8 cellular contexts compared by ENCODE assay signal in the genomic region with DNA sequence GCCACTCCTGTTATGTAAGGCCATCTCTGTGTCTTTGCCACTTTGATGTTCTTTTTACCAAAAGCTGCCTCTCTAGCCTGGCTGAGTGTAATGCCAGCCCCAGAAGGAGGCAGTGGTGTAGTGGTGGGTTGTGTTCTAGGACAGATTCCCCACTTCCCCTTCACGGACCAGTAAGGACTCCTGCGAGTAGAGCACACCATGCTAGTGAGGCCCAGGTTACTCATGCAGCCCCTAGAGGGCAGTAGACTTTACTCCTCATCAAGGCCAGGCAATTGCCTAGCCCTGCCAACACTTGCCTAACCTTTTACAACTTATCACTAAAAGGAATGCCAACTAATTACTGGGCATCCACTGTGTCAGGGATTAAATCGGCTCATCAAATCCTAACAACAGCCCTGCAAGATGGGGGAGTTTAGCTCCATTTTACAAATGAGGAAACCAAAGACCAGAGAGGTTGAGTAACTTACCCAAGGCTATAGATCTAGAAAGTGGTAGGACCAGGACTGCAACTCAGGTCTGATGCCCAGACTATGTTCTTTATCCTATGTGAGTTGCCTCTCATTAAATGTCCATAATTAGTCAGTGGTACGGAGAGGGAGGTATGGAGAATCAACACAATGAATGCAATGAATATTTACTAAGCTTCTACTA.
DNase-seq lines count a peak whose midpoint lies in the region; ATAC-seq and TF ChIP-seq lines count a peak whose summit lies in the region.

No MANE protein-coding gene starts in this region.

- TF ChIP-seq CTCF in IMR-90 (conservative IDR thresholded peaks at IDR 0.05; ENCODE audit: low read depth, low read length) (peak; percentile 27; the same call in 1 of the 2 replicates), tibial nerve (IDR thresholded peaks at IDR 0.05) (peak in 1 of 5 experiments; percentile 26)

- H3K4me3 Mint-ChIP-seq in stimulated activated naive CD8-positive, alpha-beta T cell treated with anti-CD3 and anti-CD28 coated beads, Interleukin-15, amount 100 ng/mL, for 72 hours: no peak overlapping the region

- H2BK120ac ChIP-seq in IMR-90 (ENCODE audit: low read depth, low read length): no peak overlapping the region

- H3K18ac ChIP-seq in IMR-90 (ENCODE audit: low read depth, low read length): no peak overlapping the region

- H3K4me3 ChIP-seq in IMR-90 (ENCODE audit: insufficient read depth, low read depth, low read length): no peak overlapping the region
- no peak overlapping the region for H3K4me3 ChIP-seq in tibial nerve

- H3K9ac ChIP-seq in IMR-90 (ENCODE audit: low read depth, low read length): no peak overlapping the region

- H3K36me3 ChIP-seq in IMR-90 (ENCODE audit: control insufficient read depth, insufficient read depth, low read length) (no peaks in the 10 kb centered on the region), tibial nerve (no peaks in the 10 kb centered on the region)

- no peak for TF ChIP-seq RAD21 in IMR-90 (IDR thresholded peaks at IDR 0.05; ENCODE audit: low read length)

- no peaks in the 10 kb centered on the region for H3K9me3 Mint-ChIP-seq in stimulated activated naive CD8-positive, alpha-beta T cell treated with anti-CD3 and anti-CD28 coated beads, Interleukin-15, amount 100 ng/mL, for 72 hours

- dilution Hi-C loops in IMR-90 (cut with HindIII; ENCODE audit: low sequenced_read_pairs, unreplicated experiment): no loop called here

- H3K27ac ChIP-seq in IMR-90 (ENCODE audit: insufficient read depth, low read length) (no peak overlapping the region), tibial nerve (no peak overlapping the region)

- TF ChIP-seq POLR2A in IMR-90 (IDR thresholded peaks at IDR 0.05; ENCODE audit: low read depth, low read length): no peak
- TF ChIP-seq POLR2A in tibial nerve (IDR thresholded peaks at IDR 0.05): no peak

- no peak overlapping the region for H2BK20ac ChIP-seq in IMR-90 (ENCODE audit: low read depth, low read length)

- H3K4me1 Mint-ChIP-seq in stimulated activated naive CD8-positive, alpha-beta T cell treated with anti-CD3 and anti-CD28 coated beads, Interleukin-15, amount 100 ng/mL, for 72 hours: no peaks in the 10 kb centered on the region

- no peak for TF ChIP-seq EP300 in tibial nerve (IDR thresholded peaks at IDR 0.05)

- CTCF ChIA-PET in IMR-90 (lab: Yijun Ruan, JAX): interaction anchor here (1.1 kb wide), 1 partner anchor 160 kb away, joined by 3 read pairs; no protein-coding TSS in a partner anchor

- no peaks in the 10 kb centered on the region for H3K79me1 ChIP-seq in IMR-90 (ENCODE audit: low read depth in 1 of 2, low read length in 2 of 2)

- H3K9me1 ChIP-seq in IMR-90 (ENCODE audit: insufficient read depth, low read length): no peaks in the 10 kb centered on the region

- peak; percentile 90 for ATAC-seq in GM21528 (IDR thresholded peaks at IDR 0.05; ENCODE audit: low FRiP score, unreplicated experiment)
- ATAC-seq in IMR-90 (ENCODE audit: low read depth): no peak
- peak; percentile 90 for ATAC-seq in stimulated activated naive CD8-positive, alpha-beta T cell treated with anti-CD3 and anti-CD28 coated beads, Interleukin-15, amount 100 ng/mL, for 72 hours

- H2BK15ac ChIP-seq in IMR-90 (ENCODE audit: low read depth, low read length): no peak overlapping the region

- H2BK5ac ChIP-seq in IMR-90 (ENCODE audit: low read depth, low read length, poor library complexity, severe bottlenecking): no peak overlapping the region

- in situ Hi-C loops in IMR-90 (cut with MboI; ENCODE audit: low sequenced_read_pairs): no loop called here

- no peaks in the 10 kb centered on the region for H4K20me1 ChIP-seq in IMR-90 (ENCODE audit: insufficient read depth, low read length)

- peaks cover 9% of the 10 kb centered on the region for H3K27me3 ChIP-seq in IMR-90 (ENCODE audit: control insufficient read depth, insufficient read depth, low read length)
- no peaks in the 10 kb centered on the region for H3K27me3 ChIP-seq in tibial nerve

- BruUV-seq in IMR-90 (replicated peaks; lab: Mats Ljungman, UMichigan): no TSS peak

- intact Hi-C loops in IMR-90 (cut with micrococcal nuclease): no loop called here

- no peaks in the 10 kb centered on the region for H3K4me1 ChIP-seq in IMR-90 (ENCODE audit: control insufficient read depth, insufficient read depth, low read length)
- no peaks in the 10 kb centered on the region for H3K4me1 ChIP-seq in tibial nerve

- DNase-seq in GM03348 (ENCODE audit: low spot score): peak; percentile 18
- peak; percentile 13 for DNase-seq in IMR-90
- peak; percentile 33 for DNase-seq in UCSD-AML1 (lab: John Stamatoyannopoulos, UW; ENCODE audit: unreplicated experiment)
- DNase-seq in germinal center (ENCODE audit: low spot score): peak; percentile 61
- DNase-seq in stimulated activated naive CD8-positive, alpha-beta T cell treated with anti-CD3 and anti-CD28 coated beads, Interleukin-15, amount 100 ng/mL, for 72 hours: peak; percentile 7 to 41
- DNase-seq in tibial nerve (ENCODE audit: low spot score in 2 of 2): no peak
- DNase-seq in NCI-H1417 treated with DMSO at 0.1 percent for 48 hours (lab: John Stamatoyannopoulos, UW): no peak

- H2AK5ac ChIP-seq in IMR-90 (ENCODE audit: low read depth, low read length): no peak overlapping the region

- peaks cover 36% of the 10 kb centered on the region for H3K27me3 Mint-ChIP-seq in stimulated activated naive CD8-positive, alpha-beta T cell treated with anti-CD3 and anti-CD28 coated beads, Interleukin-15, amount 100 ng/mL, for 72 hours

- H3K4ac ChIP-seq in IMR-90 (ENCODE audit: low read depth, low read length): no peak overlapping the region

- H3K14ac ChIP-seq in IMR-90 (replicated peaks; ENCODE audit: low read depth, low read length): no peak overlapping the region

- H3K27ac Mint-ChIP-seq in stimulated activated naive CD8-positive, alpha-beta T cell treated with anti-CD3 and anti-CD28 coated beads, Interleukin-15, amount 100 ng/mL, for 72 hours: no peak overlapping the region

- H3K9me3 ChIP-seq in IMR-90 (ENCODE audit: control insufficient read depth, insufficient read depth, low read length) (no peaks in the 10 kb centered on the region), tibial nerve (no peaks in the 10 kb centered on the region)

- H2AFZ ChIP-seq in IMR-90 (replicated peaks; ENCODE audit: low read length, poor library complexity): no peak overlapping the region

- no peak overlapping the region for H4K91ac ChIP-seq in IMR-90 (ENCODE audit: insufficient read depth, low read depth, low read length)

- POLR2A ChIA-PET in IMR-90 (lab: Charles Lee; ENCODE audit: unreplicated experiment): no interaction called here

- no peak overlapping the region for H4K5ac ChIP-seq in IMR-90 (ENCODE audit: low read depth, low read length)

- H3K23ac ChIP-seq in IMR-90 (ENCODE audit: low read depth, low read length): no peak overlapping the region

- no peak overlapping the region for H2AK9ac ChIP-seq in IMR-90 (replicated peaks; ENCODE audit: low read depth, low read length, poor library complexity)

- WGBS in IMR-90 (ENCODE audit: extremely low coverage in 2 of 2, insufficient read length in 1 of 2), 2 experiments: no CpG with 5 or more reads among the region's 4 CpGs
- WGBS in tibial nerve, 2 donors: 51 to 61% methylated on average over 4 of the region's 4 CpGs

- no peak overlapping the region for H3K4me2 ChIP-seq in IMR-90 (ENCODE audit: low read depth, low read length)

- H3K56ac ChIP-seq in IMR-90 (ENCODE audit: extremely low read depth, insufficient read depth, low read length): no peak overlapping the region

- no peak overlapping the region for H4K8ac ChIP-seq in IMR-90 (ENCODE audit: low read depth in 2 of 2, low read length in 2 of 2)

TF ChIP-seq in IMR-90, 13 proteins besides CTCF, POLR2A, EP300 and RAD21:
- TF ChIP-seq RFX5 (IDR thresholded peaks at IDR 0.05; ENCODE audit: low read depth, low read length) (no peak), BHLHE40 (IDR thresholded peaks at IDR 0.05; ENCODE audit: low read depth, low read length) (no peak), CEBPB (IDR thresholded peaks at IDR 0.05; ENCODE audit: low read depth, low read length) (no peak), RCOR1 (IDR thresholded peaks at IDR 0.05; ENCODE audit: insufficient replicate concordance, low read length) (no peak), FOS (IDR thresholded peaks at IDR 0.05; ENCODE audit: low read depth, low read length) (no peak), MAFK (IDR thresholded peaks at IDR 0.05; ENCODE audit: low read depth, low read length) (no peak), CHD1 (IDR thresholded peaks at IDR 0.05; ENCODE audit: low read depth, low read length) (no peak), SMC3 (IDR thresholded peaks at IDR 0.05; ENCODE audit: low read depth, low read length) (no peak), MXI1 (IDR thresholded peaks at IDR 0.05; ENCODE audit: borderline replicate concordance, low read depth, low read length) (no peak)
- TF ChIP-seq, protein P1, sequence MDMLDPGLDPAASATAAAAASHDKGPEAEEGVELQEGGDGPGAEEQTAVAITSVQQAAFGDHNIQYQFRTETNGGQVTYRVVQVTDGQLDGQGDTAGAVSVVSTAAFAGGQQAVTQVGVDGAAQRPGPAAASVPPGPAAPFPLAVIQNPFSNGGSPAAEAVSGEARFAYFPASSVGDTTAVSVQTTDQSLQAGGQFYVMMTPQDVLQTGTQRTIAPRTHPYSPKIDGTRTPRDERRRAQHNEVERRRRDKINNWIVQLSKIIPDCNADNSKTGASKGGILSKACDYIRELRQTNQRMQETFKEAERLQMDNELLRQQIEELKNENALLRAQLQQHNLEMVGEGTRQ (IDR thresholded peaks at IDR 0.05; ENCODE audit: low read depth, low read length): no peak
- TF ChIP-seq, protein P2, sequence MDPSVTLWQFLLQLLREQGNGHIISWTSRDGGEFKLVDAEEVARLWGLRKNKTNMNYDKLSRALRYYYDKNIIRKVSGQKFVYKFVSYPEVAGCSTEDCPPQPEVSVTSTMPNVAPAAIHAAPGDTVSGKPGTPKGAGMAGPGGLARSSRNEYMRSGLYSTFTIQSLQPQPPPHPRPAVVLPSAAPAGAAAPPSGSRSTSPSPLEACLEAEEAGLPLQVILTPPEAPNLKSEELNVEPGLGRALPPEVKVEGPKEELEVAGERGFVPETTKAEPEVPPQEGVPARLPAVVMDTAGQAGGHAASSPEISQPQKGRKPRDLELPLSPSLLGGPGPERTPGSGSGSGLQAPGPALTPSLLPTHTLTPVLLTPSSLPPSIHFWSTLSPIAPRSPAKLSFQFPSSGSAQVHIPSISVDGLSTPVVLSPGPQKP (IDR thresholded peaks at IDR 0.05; ENCODE audit: borderline replicate concordance, low read depth, low read length): no peak

Comparison
In these comparisons a context has a peak if more than half of its experiments do, and no peak if none do; other contexts are left out.
1. DNase-seq: peak in GM03348 (single experiment), IMR-90 (single experiment), UCSD-AML1 (single experiment), germinal center (single experiment) and stimulated activated naive CD8-positive, alpha-beta T cell treated with anti-CD3 and anti-CD28 coated beads, Interleukin-15, amount 100 ng/mL, for 72 hours (2 of 2); none in tibial nerve (0 of 2) and NCI-H1417 treated with DMSO at 0.1 percent for 48 hours (single experiment).